ENCODE assay signal across 13 cellular contexts in the genomic region with DNA sequence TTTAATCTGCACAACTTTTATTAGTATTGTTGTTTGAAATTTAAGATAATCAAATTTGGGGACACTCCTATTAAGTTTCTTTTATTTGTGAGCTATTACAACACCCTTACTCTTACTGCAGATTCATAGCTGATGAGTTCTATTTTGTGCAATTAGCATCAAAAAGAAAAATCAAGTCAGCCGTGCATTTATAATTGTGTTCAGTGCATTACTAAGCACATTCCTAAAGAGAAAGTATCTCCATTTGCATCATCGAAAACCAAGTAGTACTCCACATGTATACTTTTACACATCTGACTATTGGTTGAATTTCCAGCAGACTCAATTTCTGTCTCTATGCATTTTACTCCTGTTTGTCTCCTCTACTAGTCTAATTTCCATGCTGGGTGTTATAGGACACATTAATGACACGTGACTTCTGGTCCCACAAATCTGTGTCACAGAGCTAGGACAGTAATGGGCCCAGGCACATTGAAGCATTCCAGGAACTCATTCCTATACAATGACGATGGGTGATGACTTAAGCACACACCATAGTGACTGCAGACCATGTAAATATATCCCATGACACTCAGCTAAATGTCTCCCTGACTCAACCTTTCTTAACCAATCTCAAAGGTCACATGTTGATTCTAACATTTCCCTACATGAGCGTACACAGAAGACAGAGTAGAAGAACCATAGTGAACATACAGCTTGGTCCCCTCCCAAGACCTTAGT.
A peak's percentile ranks its signal among the peaks of the same experiment; 100 is the strongest.
DNase-seq lines count a peak whose midpoint lies in the region; ATAC-seq, FAIRE-seq and TF ChIP-seq lines count a peak whose summit lies in the region.
"Had no signal": no experiment of that assay in that cellular context is flagged by ENCODE, and none has a peak within 500 bp of the region (broad histone marks: within the 10 kb centered on the region; RNA-seq: fewer than 3 reads in every experiment).

No MANE protein-coding gene starts in this region.

- no peak overlapping the region for H3K4me3 ChIP-seq in foreskin fibroblast (ENCODE audit: low read depth in 1 of 2, low read length in 2 of 2)
- H3K4me3 ChIP-seq: left lung had no signal

- no peak for TF ChIP-seq POLR2A in H54 (IDR thresholded peaks at IDR 0.05; ENCODE audit: low read depth, low read length)

- FAIRE-seq in H54 (lab: Jason Lieb, UNC): peak; percentile 84

- ATAC-seq in HG03175 (IDR thresholded peaks at IDR 0.05; ENCODE audit: unreplicated experiment) (no peak), GM21360 (IDR thresholded peaks at IDR 0.05; ENCODE audit: unreplicated experiment) (no peak), HG03378 (IDR thresholded peaks at IDR 0.05; ENCODE audit: unreplicated experiment) (no peak)
- ATAC-seq: left lung had no signal

- peak; percentile 27 for DNase-seq in A172 (ENCODE audit: low spot score)
- DNase-seq in H54 (ENCODE audit: insufficient read length, low spot score): peak; percentile 5
- peak; percentile 63 for DNase-seq in amniotic stem cell (lab: John Stamatoyannopoulos, UW)
- DNase-seq in foreskin fibroblast: peak; percentile 89 to 92
- no peak for DNase-seq in D341Med (ENCODE audit: low spot score)
- DNase-seq: activated naive CD4-positive, alpha-beta T cell treated with anti-CD3 and anti-CD28 coated beads for 36 hours; BE2C; DMS79; head of caudate nucleus; left lung had no signal

- TF ChIP-seq CTCF in foreskin fibroblast (IDR thresholded peaks at IDR 0.05; ENCODE audit: low read depth, low read length): no peak
